In genomic region chr5:89309268-89309667, GRCh38 we compare ENCODE assay signal across 18 cellular contexts.
"Had no signal": no experiment of that assay in that cellular context is flagged by ENCODE, and none has a peak within 500 bp of the region (broad histone marks: within the 10 kb centered on the region; RNA-seq: fewer than 3 reads in every experiment).

No MANE protein-coding gene starts in this region.

- H3K36me3 Mint-ChIP-seq: immature natural killer cell; naive thymus-derived CD8-positive, alpha-beta T cell had no signal

- H3K27ac Mint-ChIP-seq: activated CD4-positive, alpha-beta T cell treated with anti-CD3 and anti-CD28 coated beads, Interleukin-2, amount 10 ng/mL, durations not matched to agents 7 days and 5 days; activated CD8-positive, alpha-beta T cell treated with anti-CD3 and anti-CD28 coated beads, Interleukin-2, amount 10 ng/mL, durations not matched to agents 7 days and 5 days; activated T-cell treated with anti-CD3 and anti-CD28 coated beads, Interleukin-2, amount 50 U/mL, for 24 hours had no signal

- H3K9me3 Mint-ChIP-seq: immature natural killer cell had no signal

- H3K27me3 Mint-ChIP-seq: activated CD4-positive, alpha-beta T cell treated with anti-CD3 and anti-CD28 coated beads, Interleukin-2, amount 10 ng/mL, durations not matched to agents 7 days and 5 days; activated T-cell treated with anti-CD3 and anti-CD28 coated beads, Interleukin-2, amount 50 U/mL, for 24 hours; naive thymus-derived CD8-positive, alpha-beta T cell had no signal

- ATAC-seq: activated CD4-positive, CD25-positive, alpha-beta regulatory T cell treated with anti-CD3 and anti-CD28 coated beads, Interleukin-2, amount 50 U/mL, for 24 hours; activated CD8-positive, alpha-beta T cell treated with anti-CD3 and anti-CD28 coated beads, Interleukin-2, amount 10 ng/mL, durations not matched to agents 7 days and 5 days; left cardiac atrium; naive thymus-derived CD8-positive, alpha-beta T cell had no signal

- H3K36me3 ChIP-seq: adrenal gland, esophagus muscularis mucosa, spleen, tibial artery had no signal

- H3K4me1 ChIP-seq: adrenal gland had no signal

- H3K9me3 ChIP-seq: adrenal gland, esophagus muscularis mucosa, tibial artery had no signal

- H3K4me3 ChIP-seq: adrenal gland, esophagus muscularis mucosa, spleen, tibial artery had no signal

- DNase-seq: activated CD4-positive, alpha-beta T cell treated with anti-CD3 and anti-CD28 coated beads, Interleukin-2, amount 10 ng/mL, durations not matched to agents 7 days and 5 days; activated CD8-positive, alpha-beta T cell treated with anti-CD3 and anti-CD28 coated beads, Interleukin-2, amount 10 ng/mL, durations not matched to agents 7 days and 5 days; activated naive CD4-positive, alpha-beta T cell treated with anti-CD3 and anti-CD28 coated beads, Interleukin-2, amount 50 U/mL, for 16 hours; activated T-cell treated with anti-CD3 and anti-CD28 coated beads, Interleukin-2, amount 50 U/mL, for 24 hours; adrenal gland; effector CD4-positive, alpha-beta T cell; immature natural killer cell; left cardiac atrium; mesendoderm; naive thymus-derived CD8-positive, alpha-beta T cell; spleen; stimulated activated CD4-positive, alpha-beta T cell treated with anti-CD3 and anti-CD28 coated beads, Interleukin-4, amount 100 ng/mL, for 4 hours; stimulated activated naive CD4-positive, alpha-beta T cell; substantia nigra; T1000; tibial artery had no signal

- H3K4me3 Mint-ChIP-seq: activated CD4-positive, alpha-beta T cell treated with anti-CD3 and anti-CD28 coated beads, Interleukin-2, amount 10 ng/mL, durations not matched to agents 7 days and 5 days; activated CD8-positive, alpha-beta T cell treated with anti-CD3 and anti-CD28 coated beads, Interleukin-2, amount 10 ng/mL, durations not matched to agents 7 days and 5 days; activated T-cell treated with anti-CD3 and anti-CD28 coated beads, Interleukin-2, amount 50 U/mL, for 24 hours; immature natural killer cell; naive thymus-derived CD8-positive, alpha-beta T cell had no signal

- H3K27ac ChIP-seq: adrenal gland, esophagus muscularis mucosa, spleen, tibial artery had no signal

- H3K27me3 ChIP-seq: adrenal gland, esophagus muscularis mucosa, spleen, tibial artery had no signal
